12 cellular contexts compared by ENCODE assay signal in the genomic region with DNA sequence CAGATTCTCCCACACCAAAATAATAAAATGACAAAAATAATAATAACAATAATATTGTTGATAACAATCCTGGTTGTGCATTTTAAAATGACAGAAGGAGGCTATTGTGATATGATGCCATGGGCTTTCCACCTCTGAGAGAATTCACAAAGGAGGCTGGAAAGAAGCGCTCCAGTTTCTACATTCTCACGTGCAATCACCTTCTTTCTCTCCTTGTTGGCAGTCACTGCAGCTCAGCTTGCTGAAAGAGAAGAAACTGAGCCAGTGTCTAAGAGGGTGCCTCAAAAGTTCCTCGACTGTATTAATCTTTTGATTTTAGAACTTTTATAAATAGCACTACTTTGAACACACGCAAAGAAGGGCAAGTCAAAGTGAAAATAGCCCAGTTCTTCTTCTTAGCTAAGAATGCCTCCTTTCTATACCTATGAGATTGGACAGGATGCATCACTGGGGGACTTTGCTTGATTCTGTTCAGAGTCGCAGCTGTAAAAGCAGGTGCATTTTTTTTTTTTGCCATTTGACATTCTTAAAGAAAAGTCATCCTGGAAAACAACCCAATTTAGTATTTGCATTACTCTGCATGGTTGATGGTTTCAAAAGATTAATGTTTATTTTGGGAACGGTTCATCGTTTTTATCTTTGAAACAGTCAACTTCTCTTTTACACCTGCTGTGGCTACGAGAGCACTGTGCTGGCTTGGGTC. TPM values are rescaled to one million over a fixed set of nuclear protein-coding genes. Genes with fewer than 3 reads are reported as not detected.
DNase-seq lines count a peak whose midpoint lies in the region; ATAC-seq lines count a peak whose summit lies in the region.
"Had no signal": no experiment of that assay in that cellular context is flagged by ENCODE, and none has a peak within 500 bp of the region (broad histone marks: within the 10 kb centered on the region; RNA-seq: fewer than 3 reads in every experiment).

No MANE protein-coding gene starts in this region.

- CTCF ChIA-PET in activated CD4-positive, alpha-beta T cell treated with anti-CD3 and anti-CD28 coated beads, Interleukin-2, amount 10 ng/mL, durations not matched to agents 7 days and 5 days (lab: Charles Lee): interaction anchor here (1.2 kb wide), 1 partner anchor 12 kb away, joined by 8 read pairs; the partner anchor contains the start of gene SUB1

- no peaks in the 10 kb centered on the region for H3K27me3 Mint-ChIP-seq in activated CD4-positive, alpha-beta T cell treated with anti-CD3 and anti-CD28 coated beads, Interleukin-2, amount 10 ng/mL, durations not matched to agents 7 days and 5 days

- H3K4me1 Mint-ChIP-seq in activated CD4-positive, alpha-beta T cell treated with anti-CD3 and anti-CD28 coated beads, Interleukin-2, amount 10 ng/mL, durations not matched to agents 7 days and 5 days: peaks cover 7% of the 10 kb centered on the region
- H3K4me1 Mint-ChIP-seq: mesothelial cell of epicardium had no signal

- no peaks in the 10 kb centered on the region for H3K36me3 Mint-ChIP-seq in activated CD4-positive, alpha-beta T cell treated with anti-CD3 and anti-CD28 coated beads, Interleukin-2, amount 10 ng/mL, durations not matched to agents 7 days and 5 days (ENCODE audit: low read depth)
- H3K36me3 Mint-ChIP-seq: mesothelial cell of epicardium had no signal

- ATAC-seq in GM18868 (IDR thresholded peaks at IDR 0.05; ENCODE audit: unreplicated experiment): peak; percentile 91
- ATAC-seq in GM21528 (IDR thresholded peaks at IDR 0.05; ENCODE audit: low FRiP score, unreplicated experiment): peak; percentile 90
- peak; percentile 91 for ATAC-seq in HG03139 (IDR thresholded peaks at IDR 0.05; ENCODE audit: unreplicated experiment)
- peak; percentile 69 for ATAC-seq in left lobe of liver

- H3K9me3 Mint-ChIP-seq in activated CD4-positive, alpha-beta T cell treated with anti-CD3 and anti-CD28 coated beads, Interleukin-2, amount 10 ng/mL, durations not matched to agents 7 days and 5 days: no peaks in the 10 kb centered on the region
- H3K9me3 Mint-ChIP-seq: mesothelial cell of epicardium had no signal

- POLR2A ChIA-PET in activated CD4-positive, alpha-beta T cell treated with anti-CD3 and anti-CD28 coated beads, Interleukin-2, amount 10 ng/mL, durations not matched to agents 7 days and 5 days (lab: Charles Lee): no interaction called here

- no peak overlapping the region for H3K4me3 Mint-ChIP-seq in activated CD4-positive, alpha-beta T cell treated with anti-CD3 and anti-CD28 coated beads, Interleukin-2, amount 10 ng/mL, durations not matched to agents 7 days and 5 days
- H3K4me3 Mint-ChIP-seq: mesothelial cell of epicardium had no signal

- DNase-seq in left lobe of liver (ENCODE audit: low spot score) (no peak), mucosa of gallbladder (ENCODE audit: low spot score) (no peak), medulla oblongata (ENCODE audit: extremely low spot score) (no peak), C1 segment of cervical spinal cord (lab: John Stamatoyannopoulos, UW) (no peak)
- no peak for DNase-seq in activated CD4-positive, alpha-beta T cell treated with anti-CD3 and anti-CD28 coated beads, Interleukin-2, amount 10 ng/mL, durations not matched to agents 7 days and 5 days
- DNase-seq: activated CD8-positive, alpha-beta memory T cell treated with anti-CD3 and anti-CD28 coated beads, Interleukin-2, amount 50 U/mL, for 48 hours; DMS79 treated with DMSO at 0.1 percent for 48 hours; NCI-H2081 treated with DMSO at 0.1 percent for 48 hours had no signal

- H3K27ac Mint-ChIP-seq in activated CD4-positive, alpha-beta T cell treated with anti-CD3 and anti-CD28 coated beads, Interleukin-2, amount 10 ng/mL, durations not matched to agents 7 days and 5 days: no peak overlapping the region
- H3K27ac Mint-ChIP-seq: mesothelial cell of epicardium had no signal

RNA-seq across cellular contexts. Expression of gene SUB1, which starts 12.4 kb away (rescaled TPM):
- 63.4 TPM for total RNA-seq in left lobe of liver
- 152 TPM for total RNA-seq in mucosa of gallbladder
- total RNA-seq in activated CD4-positive, alpha-beta T cell treated with anti-CD3 and anti-CD28 coated beads, Interleukin-2, amount 10 ng/mL, durations not matched to agents 7 days and 5 days: 100 to 1,000 TPM; 430 to 446 TPM
